25 cellular contexts compared by ENCODE assay signal in genomic region chr7:21548491-21548890, GRCh38. TPM values are rescaled to one million over a fixed set of nuclear protein-coding genes. Genes with fewer than 3 reads are reported as not detected.
"Had no signal": no experiment of that assay in that cellular context is flagged by ENCODE, and none has a peak within 500 bp of the region (broad histone marks: within the 10 kb centered on the region; RNA-seq: fewer than 3 reads in every experiment).

No MANE protein-coding gene starts in this region.

- FAIRE-seq: endometrium had no signal

- H3K36me3 Mint-ChIP-seq: naive B cell; stimulated activated naive B cell treated with anti-CD40 and anti-IgM and Interleukin-4, amounts not matched to agents 10 μg/mL and 1 μg/mL and 100 μg/mL, for 72 hours had no signal

- H3K9me3 ChIP-seq: esophagus squamous epithelium, gastroesophageal sphincter, psoas muscle, spleen, testis, tibial nerve, upper lobe of right lung had no signal

- H3K27ac ChIP-seq: epithelial cell of prostate, esophagus squamous epithelium, gastroesophageal sphincter, psoas muscle, spleen, testis, tibial nerve, upper lobe of right lung had no signal

- H3K27me3 ChIP-seq: testis had no signal

- H3K27ac Mint-ChIP-seq: naive B cell; nephron; stimulated activated naive B cell treated with anti-CD40 and anti-IgM and Interleukin-4, amounts not matched to agents 10 μg/mL and 1 μg/mL and 100 μg/mL, for 72 hours; stimulated activated naive CD8-positive, alpha-beta T cell treated with anti-CD3 and anti-CD28 coated beads, Interleukin-15, amount 100 ng/mL, for 72 hours had no signal

- ATAC-seq: gastroesophageal sphincter; left colon; left ventricle myocardium superior; psoas muscle; sciatic nerve; stimulated activated naive B cell treated with anti-CD40 and anti-IgM and Interleukin-4, amounts not matched to agents 10 μg/mL and 1 μg/mL and 100 μg/mL, for 72 hours; stimulated activated naive CD8-positive, alpha-beta T cell treated with anti-CD3 and anti-CD28 coated beads, Interleukin-15, amount 100 ng/mL, for 72 hours; upper lobe of right lung had no signal

- DNase-seq: effector memory CD4-positive, alpha-beta T cell; esophagus squamous epithelium; foreskin fibroblast; glutamatergic neuron; left colon; left ventricle myocardium superior; mesendoderm; naive B cell; psoas muscle; spleen; stimulated activated CD4-positive, alpha-beta T cell treated with anti-CD3 and anti-CD28 coated beads, Interleukin-15, amount 100 ng/mL, for 24 hours; stimulated activated CD4-positive, alpha-beta T cell treated with anti-CD3 and anti-CD28 coated beads, Interleukin-1b, Interleukin-23, amount 100 ng/mL, for 48 hours; stimulated activated CD4-positive, alpha-beta T cell treated with anti-CD3 and anti-CD28 coated beads, Interleukin-4, amount 100 ng/mL, for 24 hours; stimulated activated naive B cell treated with anti-CD40 and anti-IgM and Interleukin-4, amounts not matched to agents 10 μg/mL and 1 μg/mL and 100 μg/mL, for 72 hours; stimulated activated naive CD8-positive, alpha-beta T cell treated with anti-CD3 and anti-CD28 coated beads, Interleukin-15, amount 100 ng/mL, for 72 hours; testis; upper lobe of right lung had no signal

- H3K4me3 Mint-ChIP-seq: naive B cell; nephron; stimulated activated naive B cell treated with anti-CD40 and anti-IgM and Interleukin-4, amounts not matched to agents 10 μg/mL and 1 μg/mL and 100 μg/mL, for 72 hours; stimulated activated naive CD8-positive, alpha-beta T cell treated with anti-CD3 and anti-CD28 coated beads, Interleukin-15, amount 100 ng/mL, for 72 hours had no signal

- H3K36me3 ChIP-seq: esophagus squamous epithelium, gastroesophageal sphincter, spleen, tibial nerve, upper lobe of right lung had no signal

- H3K4me3 ChIP-seq: esophagus squamous epithelium, gastroesophageal sphincter, lung, psoas muscle, spleen, testis, tibial nerve, upper lobe of right lung had no signal

- H3K9me3 Mint-ChIP-seq: naive B cell; nephron; stimulated activated naive B cell treated with anti-CD40 and anti-IgM and Interleukin-4, amounts not matched to agents 10 μg/mL and 1 μg/mL and 100 μg/mL, for 72 hours; stimulated activated naive CD8-positive, alpha-beta T cell treated with anti-CD3 and anti-CD28 coated beads, Interleukin-15, amount 100 ng/mL, for 72 hours had no signal

RNA-seq across cellular contexts. Expression of gene DNAH11, which starts 5.7 kb away (rescaled TPM):
- total RNA-seq: kidney epithelial cell had no signal
